16 cellular contexts compared by ENCODE assay signal in the genomic region with DNA sequence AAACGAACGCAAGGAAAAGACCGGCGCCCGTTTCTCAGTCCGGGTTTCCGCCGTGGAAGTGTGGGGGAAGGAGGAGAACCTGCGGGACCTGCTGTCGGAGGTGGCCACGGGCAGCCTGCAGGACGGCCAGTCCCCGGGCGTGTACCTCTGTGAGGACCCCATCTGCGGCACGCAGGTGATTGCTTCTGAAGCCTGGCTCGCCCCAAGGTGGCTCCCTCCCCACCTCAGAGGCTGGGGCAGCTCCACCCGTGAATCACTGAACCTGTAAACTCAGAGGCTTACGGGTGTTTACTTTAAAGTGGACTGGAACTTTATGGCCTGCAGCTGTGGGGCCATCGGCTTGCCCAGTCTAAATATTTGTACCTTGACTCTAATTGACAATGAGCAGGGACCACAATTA.
"Had no signal": no experiment of that assay in that cellular context is flagged by ENCODE, and none has a peak within 500 bp of the region (broad histone marks: within the 10 kb centered on the region; RNA-seq: fewer than 3 reads in every experiment).

No MANE protein-coding gene starts in this region.

- H3K9me3 Mint-ChIP-seq: activated T-cell treated with anti-CD3 and anti-CD28 coated beads, Interleukin-2, amount 50 U/mL, for 4 hours; brain; central memory CD8-positive, alpha-beta T cell; effector memory CD8-positive, alpha-beta T cell; natural killer cell; stimulated activated memory B cell treated with anti-CD40 and anti-IgM and Interleukin-4, amounts not matched to agents 10 μg/mL and 1 μg/mL and 100 μg/mL, for 72 hours had no signal

- H3K4me3 Mint-ChIP-seq: activated CD8-positive, alpha-beta memory T cell treated with anti-CD3 and anti-CD28 coated beads, Interleukin-2, amount 10 ng/mL, durations not matched to agents 7 days and 5 days; activated naive CD8-positive, alpha-beta T cell; activated T-cell treated with anti-CD3 and anti-CD28 coated beads, Interleukin-2, amount 50 U/mL, for 4 hours; brain; central memory CD8-positive, alpha-beta T cell; effector memory CD8-positive, alpha-beta T cell; natural killer cell; stimulated activated memory B cell treated with anti-CD40 and anti-IgM and Interleukin-4, amounts not matched to agents 10 μg/mL and 1 μg/mL and 100 μg/mL, for 72 hours had no signal

- H3K27me3 Mint-ChIP-seq: activated naive CD8-positive, alpha-beta T cell; brain had no signal

- H3K4me1 Mint-ChIP-seq: activated CD8-positive, alpha-beta memory T cell treated with anti-CD3 and anti-CD28 coated beads, Interleukin-2, amount 10 ng/mL, durations not matched to agents 7 days and 5 days; central memory CD8-positive, alpha-beta T cell; stimulated activated memory B cell treated with anti-CD40 and anti-IgM and Interleukin-4, amounts not matched to agents 10 μg/mL and 1 μg/mL and 100 μg/mL, for 72 hours had no signal

- H3K27ac Mint-ChIP-seq: activated CD8-positive, alpha-beta memory T cell treated with anti-CD3 and anti-CD28 coated beads, Interleukin-2, amount 10 ng/mL, durations not matched to agents 7 days and 5 days; activated naive CD8-positive, alpha-beta T cell; brain; effector memory CD8-positive, alpha-beta T cell; natural killer cell; stimulated activated memory B cell treated with anti-CD40 and anti-IgM and Interleukin-4, amounts not matched to agents 10 μg/mL and 1 μg/mL and 100 μg/mL, for 72 hours had no signal

- ATAC-seq: activated CD4-positive, CD25-positive, alpha-beta regulatory T cell treated with anti-CD3 and anti-CD28 coated beads, Interleukin-2, amount 50 U/mL, for 24 hours; activated CD8-positive, alpha-beta memory T cell treated with anti-CD3 and anti-CD28 coated beads, Interleukin-2, amount 10 ng/mL, durations not matched to agents 7 days and 5 days; activated T-cell treated with anti-CD3 and anti-CD28 coated beads, Interleukin-2, amount 50 U/mL, for 4 hours; effector memory CD8-positive, alpha-beta T cell; natural killer cell; right cardiac atrium; stimulated activated memory B cell treated with anti-CD40 and anti-IgM and Interleukin-4, amounts not matched to agents 10 μg/mL and 1 μg/mL and 100 μg/mL, for 72 hours had no signal

- H3K36me3 Mint-ChIP-seq: activated CD8-positive, alpha-beta memory T cell treated with anti-CD3 and anti-CD28 coated beads, Interleukin-2, amount 10 ng/mL, durations not matched to agents 7 days and 5 days; activated naive CD8-positive, alpha-beta T cell; natural killer cell; stimulated activated memory B cell treated with anti-CD40 and anti-IgM and Interleukin-4, amounts not matched to agents 10 μg/mL and 1 μg/mL and 100 μg/mL, for 72 hours had no signal

- DNase-seq: activated CD4-positive, alpha-beta T cell treated with anti-CD3 and anti-CD28 coated beads, Interleukin-2, amount 50 U/mL, for 48 hours; activated CD8-positive, alpha-beta memory T cell treated with anti-CD3 and anti-CD28 coated beads, Interleukin-2, amount 10 ng/mL, durations not matched to agents 7 days and 5 days; activated gamma-delta T cell; activated T-cell treated with anti-CD3 and anti-CD28 coated beads, Interleukin-2, amount 50 U/mL, for 4 hours; amygdala; effector memory CD8-positive, alpha-beta T cell; hypothalamus; natural killer cell; occipital lobe; right cardiac atrium; stimulated activated CD4-positive, alpha-beta T cell treated with anti-CD3 and anti-CD28 coated beads, Interleukin-1b, Interleukin-23, amount 100 ng/mL, for 48 hours had no signal
